27 cellular contexts compared by ENCODE assay signal in the genomic region with DNA sequence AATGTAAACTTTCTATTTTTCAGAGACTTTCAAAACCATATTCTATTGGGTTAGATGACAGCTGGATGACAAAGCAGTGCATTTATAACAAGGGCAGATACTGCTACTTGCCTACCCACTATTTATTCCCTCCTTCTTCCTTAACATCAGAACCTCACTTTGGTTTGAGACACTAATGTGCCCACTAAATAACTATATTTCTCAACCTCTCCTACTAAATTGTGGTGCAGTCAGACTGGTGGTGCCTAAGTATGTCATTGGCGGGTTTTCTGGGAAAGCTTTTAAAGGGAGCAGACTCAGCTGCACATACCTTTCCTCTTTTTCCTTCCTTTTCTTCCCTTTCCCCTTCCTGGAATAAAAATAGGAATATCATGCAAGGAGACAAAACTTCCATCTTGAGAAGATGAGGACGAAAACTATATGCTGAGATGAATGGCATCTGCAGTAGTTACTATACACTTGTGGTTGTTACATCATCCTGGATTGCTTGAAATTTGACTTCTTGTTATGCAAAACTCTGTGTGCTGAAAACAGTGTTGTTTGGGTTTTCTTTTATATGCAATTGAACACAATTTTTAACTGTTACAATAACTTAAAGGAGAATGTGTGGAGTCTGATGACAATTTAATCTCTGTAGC. TPM values are rescaled to one million over a fixed set of nuclear protein-coding genes. Genes with fewer than 3 reads are reported as not detected.
DNase-seq lines count a peak whose midpoint lies in the region; ATAC-seq, FAIRE-seq and TF ChIP-seq lines count a peak whose summit lies in the region.
"Had no signal": no experiment of that assay in that cellular context is flagged by ENCODE, and none has a peak within 500 bp of the region (broad histone marks: within the 10 kb centered on the region; RNA-seq: fewer than 3 reads in every experiment).

No MANE protein-coding gene starts in this region.

- no peaks in the 10 kb centered on the region for H3K4me1 Mint-ChIP-seq in T-helper 2 cell treated with Interferon-gamma antibody and Interleukin-4, amounts not matched to agents 5 μg/mL and 100 μg/mL, for 36 hours (ENCODE audit: low read depth)
- H3K4me1 Mint-ChIP-seq: central memory CD8-positive, alpha-beta T cell; naive thymus-derived CD8-positive, alpha-beta T cell had no signal

- H3K9me3 Mint-ChIP-seq in T-helper 2 cell treated with Interferon-gamma antibody and Interleukin-4, amounts not matched to agents 5 μg/mL and 100 μg/mL, for 36 hours = no peaks in the 10 kb centered on the region

- peak; percentile 16 for DNase-seq in AG09309 (ENCODE audit: low read depth)
- DNase-seq in K562 (ENCODE audit: extremely low read depth in 1 of 4, low spot score in 3 of 4) = no peak
- DNase-seq in cerebellum (ENCODE audit: low spot score) = no peak
- DNase-seq in left lobe of liver (ENCODE audit: low spot score) = no peak
- DNase-seq in T-helper 2 cell treated with Interferon-gamma antibody and Interleukin-4, amounts not matched to agents 5 μg/mL and 100 μg/mL, for 36 hours (ENCODE audit: low spot score) = no peak
- DNase-seq: activated naive CD4-positive, alpha-beta T cell treated with Interleukin-2 at 50 U/mL for 16 hours; activated T-cell treated with anti-CD3 and anti-CD28 coated beads, Interleukin-2, amount 50 U/mL, for 4 hours; anterior cingulate cortex; KBM-7; naive thymus-derived CD8-positive, alpha-beta T cell; NCI-H1436 treated with DMSO at 0.1 percent for 48 hours; NCI-H748 treated with DMSO at 0.1 percent for 48 hours; posterior cingulate gyrus; right lobe of liver; stimulated activated CD4-positive, alpha-beta T cell treated with anti-CD3 and anti-CD28 coated beads, Interleukin-15, amount 100 ng/mL, for 24 hours; stimulated activated CD8-positive, alpha-beta memory T cell treated with anti-CD3 and anti-CD28 coated beads, Interleukin-4, amount 100 ng/mL, for 48 hours; transverse colon had no signal

- H3K9ac ChIP-seq in HUES64 (ENCODE audit: low read depth, low read length) (no peak overlapping the region), K562 (ENCODE audit: insufficient read depth in 1 of 2, low read depth in 2 of 2, low read length in 2 of 2) (0 out of 4 replicates have a peak overlapping the region, but pooled peaks of 1 of the 2 experiments have one; percentile 19), iPS-20b (ENCODE audit: low read depth, low read length) (peak overlapping the region; percentile 13; the same call in 1 of the 2 replicates)
- H3K9ac ChIP-seq: BLaER1 treated with 17β-estradiol and CSF1 and Interleukin-3, amounts not matched to agents 10 nM and 100 nM had no signal

- WGBS in HUES64 = 78% methylated on average over 2 of the region's 2 CpGs
- 5% methylated on average over 2 of the region's 2 CpGs for WGBS in K562 (ENCODE audit: insufficient coverage, low coverage, missing lambda C conversion rate)

- in situ Hi-C loops in K562 (cut with MboI) = no loop called here

- no peak overlapping the region for H3K4me3 ChIP-seq in AG09309 (ENCODE audit: control insufficient read depth, low read depth, low read length)
- no peak overlapping the region for H3K4me3 ChIP-seq in HUES64 (ENCODE audit: low read length)
- H3K4me3 ChIP-seq in K562 = no peak overlapping the region
- peak overlapping the region; percentile 6; the same call in 1 of the 2 replicates for H3K4me3 ChIP-seq in iPS-20b (ENCODE audit: low read length)
- H3K4me3 ChIP-seq: BLaER1 treated with 17β-estradiol and CSF1 and Interleukin-3, amounts not matched to agents 10 nM and 100 nM; right lobe of liver; transverse colon had no signal

- intact Hi-C loops in K562 (cut with micrococcal nuclease) = no loop called here

- no peak overlapping the region; the same call in 1 of the 2 replicates for H3K4me2 ChIP-seq in K562 (ENCODE audit: insufficient read depth, low read length)
- H3K4me2 ChIP-seq: BLaER1 treated with 17β-estradiol and CSF1 and Interleukin-3, amounts not matched to agents 10 nM and 100 nM had no signal

- H3K27me3 ChIP-seq in HUES64 (ENCODE audit: insufficient read depth, low read length) = no peaks in the 10 kb centered on the region
- no peaks in the 10 kb centered on the region for H3K27me3 ChIP-seq in K562 (ENCODE audit: control insufficient read depth in 2 of 2, insufficient read depth in 2 of 2, low read length in 2 of 2)
- H3K27me3 ChIP-seq in iPS-20b (ENCODE audit: insufficient read depth, low read length) = no peaks in the 10 kb centered on the region
- H3K27me3 ChIP-seq: BLaER1 treated with 17β-estradiol and CSF1 and Interleukin-3, amounts not matched to agents 10 nM and 100 nM; right lobe of liver; transverse colon had no signal

- TF ChIP-seq RAD21 in K562 (CRISPR knock-in tag; conservative IDR thresholded peaks at IDR 0.05 in 1 of 2, IDR thresholded peaks at IDR 0.05 in 1 of 2) = no peak

- peak overlapping the region; percentile 47; the same call in 1 of the 2 replicates for H3K27ac ChIP-seq in HUES64 (ENCODE audit: low read depth, low read length)
- peak overlapping the region; percentile 94 for H3K27ac ChIP-seq in K562 (ENCODE audit: extremely low read depth, low read depth, low read length)
- H3K27ac ChIP-seq in iPS-20b (ENCODE audit: low read length) = no peak overlapping the region
- H3K27ac ChIP-seq: BLaER1 treated with 17β-estradiol and CSF1 and Interleukin-3, amounts not matched to agents 10 nM and 100 nM; epithelial cell of prostate; right lobe of liver; transverse colon had no signal

- FAIRE-seq in K562 (lab: Jason Lieb, UNC) = no peak
- FAIRE-seq: A204.1 had no signal

- POLR2A ChIA-PET in K562 (lab: Yijun Ruan, JAX) = no interaction called here

- TF ChIP-seq CTCF in AG09309 (IDR thresholded peaks at IDR 0.05; ENCODE audit: control insufficient read depth, insufficient read depth, low read depth, low read length, missing control alignments) = no peak
- TF ChIP-seq CTCF in K562 (IDR thresholded peaks at IDR 0.05 in 2 of 3, conservative IDR thresholded peaks at IDR 0.05 in 1 of 3; ENCODE audit: insufficient read depth in 2 of 3, low read depth in 1 of 3, low read length in 3 of 3) = no peak

- peak overlapping the region; percentile 61 for H2AFZ ChIP-seq in K562 (ENCODE audit: low read depth, low read length)

- TF ChIP-seq EP300 in K562 (IDR thresholded peaks at IDR 0.05; ENCODE audit: low read length) = no peak

- TF ChIP-seq POLR2A in K562 (conservative IDR thresholded peaks at IDR 0.05) = no peak

- H3K9me3 ChIP-seq in HUES64 (ENCODE audit: insufficient read depth, low read depth, low read length) (no peaks in the 10 kb centered on the region), K562 (replicated peaks; ENCODE audit: control insufficient read depth, insufficient read depth, low read depth, low read length) (no peaks in the 10 kb centered on the region), iPS-20b (ENCODE audit: insufficient read depth, low read depth, low read length) (no peaks in the 10 kb centered on the region)
- H3K9me3 ChIP-seq: BLaER1 treated with 17β-estradiol and CSF1 and Interleukin-3, amounts not matched to agents 10 nM and 100 nM; right lobe of liver; transverse colon had no signal

- H4K20me1 ChIP-seq in K562 (replicated peaks; ENCODE audit: control insufficient read depth, insufficient read depth, low read length) = no peaks in the 10 kb centered on the region
- H4K20me1 ChIP-seq: BLaER1 treated with 17β-estradiol and CSF1 and Interleukin-3, amounts not matched to agents 10 nM and 100 nM had no signal

- peaks cover 44% of the 10 kb centered on the region for H3K79me2 ChIP-seq in K562 (ENCODE audit: control insufficient read depth, insufficient read depth, low read length)

- BruUV-seq in K562 (replicated peaks; lab: Mats Ljungman, UMichigan) = no TSS peak

- no peaks in the 10 kb centered on the region for H3K36me3 Mint-ChIP-seq in T-helper 2 cell treated with Interferon-gamma antibody and Interleukin-4, amounts not matched to agents 5 μg/mL and 100 μg/mL, for 36 hours (ENCODE audit: low read depth)
- H3K36me3 Mint-ChIP-seq: naive thymus-derived CD8-positive, alpha-beta T cell had no signal

- H3K27ac Mint-ChIP-seq in T-helper 2 cell treated with Interferon-gamma antibody and Interleukin-4, amounts not matched to agents 5 μg/mL and 100 μg/mL, for 36 hours = no peak overlapping the region

- no peaks in the 10 kb centered on the region for H3K9me1 ChIP-seq in K562 (ENCODE audit: control insufficient read depth, insufficient read depth, low read length)

- H3K4me1 ChIP-seq in HUES64 (ENCODE audit: insufficient read depth, low read length) (peaks cover 41% of the 10 kb centered on the region), K562 (replicated peaks in 1 of 2; ENCODE audit: control insufficient read depth in 2 of 2, insufficient read depth in 2 of 2, low read length in 2 of 2) (peaks cover 0 to 23% of the 10 kb centered on the region in 2 experiments; a peak in 2 of 5 replicates), iPS-20b (ENCODE audit: insufficient read depth, low read length) (peaks cover 41% of the 10 kb centered on the region)
- H3K4me1 ChIP-seq: BLaER1 treated with 17β-estradiol and CSF1 and Interleukin-3, amounts not matched to agents 10 nM and 100 nM; right lobe of liver; transverse colon had no signal

- ATAC-seq in K562 (0 out of 3 replicates have a peak, but pooled peaks have one; percentile 19), GM19351 (IDR thresholded peaks at IDR 0.05; ENCODE audit: unreplicated experiment) (no peak), left lobe of liver (no peak)
- ATAC-seq: activated CD4-positive, CD25-positive, alpha-beta regulatory T cell treated with anti-CD3 and anti-CD28 coated beads, Interleukin-2, amount 50 U/mL, for 24 hours; activated T-cell treated with anti-CD3 and anti-CD28 coated beads, Interleukin-2, amount 50 U/mL, for 4 hours; naive thymus-derived CD8-positive, alpha-beta T cell; right lobe of liver; Right ventricle myocardium inferior had no signal

- no peaks in the 10 kb centered on the region for H3K27me3 Mint-ChIP-seq in T-helper 2 cell treated with Interferon-gamma antibody and Interleukin-4, amounts not matched to agents 5 μg/mL and 100 μg/mL, for 36 hours (ENCODE audit: low read depth)
- H3K27me3 Mint-ChIP-seq: central memory CD8-positive, alpha-beta T cell; naive thymus-derived CD8-positive, alpha-beta T cell had no signal

- H3K36me3 ChIP-seq in HUES64 (ENCODE audit: insufficient read depth, low read length) (no peaks in the 10 kb centered on the region), K562 (ENCODE audit: control insufficient read depth, insufficient read depth, low read length) (no peaks in the 10 kb centered on the region), iPS-20b (ENCODE audit: insufficient read depth, low read depth, low read length) (no peaks in the 10 kb centered on the region)
- H3K36me3 ChIP-seq: BLaER1 treated with 17β-estradiol and CSF1 and Interleukin-3, amounts not matched to agents 10 nM and 100 nM; right lobe of liver; transverse colon had no signal

- CTCF ChIA-PET in K562 (lab: Yijun Ruan, JAX; ENCODE audit: low intra/inter-chr PET ratio) = no interaction called here

- H3K4me3 Mint-ChIP-seq in T-helper 2 cell treated with Interferon-gamma antibody and Interleukin-4, amounts not matched to agents 5 μg/mL and 100 μg/mL, for 36 hours = no peak overlapping the region
- H3K4me3 Mint-ChIP-seq: activated T-cell treated with anti-CD3 and anti-CD28 coated beads, Interleukin-2, amount 50 U/mL, for 4 hours; central memory CD8-positive, alpha-beta T cell; naive thymus-derived CD8-positive, alpha-beta T cell had no signal

RNA-seq across cellular contexts. Expression of a gene that starts 43.8 kb away (rescaled TPM):
- polyA plus RNA-seq in HUES64 (2013, experiment 1 of 2) = 0.30 TPM
- 0.38 TPM for polyA plus RNA-seq in HUES64 (2013, experiment 2 of 2)
- total RNA-seq in K562 (2011; cell fraction: chromatin; rRNA removed; ENCODE audit: low replicate concordance) = 1.2 and 4.0 TPM in 2 replicates
- 1.2 and 2.8 TPM in 2 replicates for total RNA-seq in K562 (2011; cell fraction: nucleolus; rRNA removed)
- total RNA-seq in K562 (2011; cell fraction: nucleoplasm; rRNA removed) = 1.5 and 2.6 TPM in 2 replicates
- 3.3 TPM in 2 replicates for total RNA-seq in K562 (2014; rRNA removed)
- total RNA-seq in K562 (2014; rRNA removed; fragmentation: Illumina TruSeq; extraction: Trizol) = 3.5 and 4.1 TPM in 2 replicates
- 3.3 TPM in 2 replicates for total RNA-seq in K562 (2015; rRNA removed; fragmentation: Illumina TruSeq; extraction: Trizol)
- 4.9 and 7.6 TPM in 2 replicates for total RNA-seq in K562 (2021)
- 0.16 and 0.61 TPM in 2 replicates for polyA plus RNA-seq in K562 (2011; rRNA removed)
- polyA plus RNA-seq in K562 (2011; cell fraction: cytosol; rRNA removed) = 0.66 TPM in 1 of 2 replicates, not detected in the other
- polyA plus RNA-seq in K562 (2011; cell fraction: nucleus; rRNA removed) = 0.74 TPM in 1 of 2 replicates, not detected in the other
- 5.6 and 12.1 TPM in 2 replicates for polyA plus RNA-seq in K562 (2012)
- polyA plus RNA-seq in K562 (2014; fragmentation: Illumina TruSeq; extraction: Trizol) = 10.1 and 10.4 TPM in 2 replicates
- polyA plus RNA-seq in K562 (2014; fragmentation: Nextera tagmentation; extraction: Ambion mirVana) = 1 to 10 TPM; 1.8 to 3.1 TPM
- polyA plus RNA-seq in K562 (2014; rRNA removed) = 5.8 and 7.2 TPM in 2 replicates
- 1.3 TPM in 1 of 2 replicates, not detected in the other for polyA minus RNA-seq in K562 (2011; rRNA and poly(A)+ RNA removed)
- polyA minus RNA-seq in K562 (2011; cell fraction: cytosol; rRNA and poly(A)+ RNA removed) = not detected in 2 replicates
- polyA minus RNA-seq in K562 (2011; cell fraction: nucleus; rRNA and poly(A)+ RNA removed) = 1.1 TPM in 1 of 2 replicates, not detected in the other
- 1.6 TPM for total RNA-seq in cerebellum
- not detected for total RNA-seq in left lobe of liver
- total RNA-seq: activated T-cell treated with anti-CD3 and anti-CD28 coated beads, Interleukin-2, amount 50 U/mL, for 4 hours; naive thymus-derived CD8-positive, alpha-beta T cell; OCI-LY7 had no signal
- polyA plus RNA-seq: naive thymus-derived CD8-positive, alpha-beta T cell had no signal
